In genomic region chr3:151924753-151925152, GRCh38 we compare ENCODE assay signal across 22 cellular contexts. TPM values are rescaled to one million over a fixed set of nuclear protein-coding genes. Genes with fewer than 3 reads are reported as not detected.
"Had no signal": no experiment of that assay in that cellular context is flagged by ENCODE, and none has a peak within 500 bp of the region (broad histone marks: within the 10 kb centered on the region; RNA-seq: fewer than 3 reads in every experiment).

No MANE protein-coding gene starts in this region.

- H3K27me3 Mint-ChIP-seq: activated naive CD8-positive, alpha-beta T cell; central memory CD8-positive, alpha-beta T cell had no signal

- H3K9me3 Mint-ChIP-seq: activated T-helper 17 cell treated with anti-CD3 and anti-CD28 coated beads, Interleukin-2, amount 50 U/mL, for 72 hours; central memory CD8-positive, alpha-beta T cell; stimulated activated memory B cell treated with anti-CD40 and anti-IgM and Interleukin-4, amounts not matched to agents 10 μg/mL and 1 μg/mL and 100 μg/mL, for 72 hours; T-cell; T-helper 2 cell treated with Interferon-gamma antibody and Interleukin-4, amounts not matched to agents 5 μg/mL and 100 μg/mL, for 36 hours had no signal

- H3K36me3 ChIP-seq: colonic mucosa, stomach, transverse colon, uterus had no signal

- H3K4me1 ChIP-seq: colonic mucosa, parathyroid adenoma, stomach, transverse colon, uterus had no signal

- H3K36me3 Mint-ChIP-seq: activated naive CD8-positive, alpha-beta T cell; stimulated activated memory B cell treated with anti-CD40 and anti-IgM and Interleukin-4, amounts not matched to agents 10 μg/mL and 1 μg/mL and 100 μg/mL, for 72 hours; T-cell had no signal

- H3K27ac Mint-ChIP-seq: activated naive CD8-positive, alpha-beta T cell; activated T-helper 17 cell treated with anti-CD3 and anti-CD28 coated beads, Interleukin-2, amount 50 U/mL, for 72 hours; nephron progenitor cell; stimulated activated memory B cell treated with anti-CD40 and anti-IgM and Interleukin-4, amounts not matched to agents 10 μg/mL and 1 μg/mL and 100 μg/mL, for 72 hours; T-cell; T-helper 2 cell treated with Interferon-gamma antibody and Interleukin-4, amounts not matched to agents 5 μg/mL and 100 μg/mL, for 36 hours had no signal

- H3K27ac ChIP-seq: colonic mucosa, parathyroid adenoma, stomach, transverse colon had no signal

- H2AFZ ChIP-seq: parathyroid adenoma had no signal

- H3K79me2 ChIP-seq: parathyroid adenoma had no signal

- H3K4me1 Mint-ChIP-seq: activated T-helper 17 cell treated with anti-CD3 and anti-CD28 coated beads, Interleukin-2, amount 50 U/mL, for 72 hours; central memory CD8-positive, alpha-beta T cell; nephron progenitor cell; stimulated activated memory B cell treated with anti-CD40 and anti-IgM and Interleukin-4, amounts not matched to agents 10 μg/mL and 1 μg/mL and 100 μg/mL, for 72 hours; T-cell had no signal

- H3K9ac ChIP-seq: parathyroid adenoma had no signal

- H3K27me3 ChIP-seq: colonic mucosa, stomach, transverse colon, uterus had no signal

- ATAC-seq: left ventricle myocardium superior; right cardiac atrium; stimulated activated memory B cell treated with anti-CD40 and anti-IgM and Interleukin-4, amounts not matched to agents 10 μg/mL and 1 μg/mL and 100 μg/mL, for 72 hours; T-cell had no signal

- H3K9me3 ChIP-seq: colonic mucosa, stomach, transverse colon, uterus had no signal

- DNase-seq: activated CD4-positive, alpha-beta T cell treated with anti-CD3 and anti-CD28 coated beads for 1 hour; activated T-cell treated with anti-CD3 and anti-CD28 coated beads, Interleukin-2, amount 50 U/mL, for 1 hour; colonic mucosa; glutamatergic neuron; hippocampal formation; left ventricle myocardium superior; mesenchymal stem cell; nephron progenitor cell; right cardiac atrium; small intestine; stomach; T-cell; transverse colon; uterus had no signal

- H3K4me3 ChIP-seq: colonic mucosa, stomach, transverse colon, uterus had no signal

- H3K4me3 Mint-ChIP-seq: activated naive CD8-positive, alpha-beta T cell; activated T-helper 17 cell treated with anti-CD3 and anti-CD28 coated beads, Interleukin-2, amount 50 U/mL, for 72 hours; central memory CD8-positive, alpha-beta T cell; nephron progenitor cell; stimulated activated memory B cell treated with anti-CD40 and anti-IgM and Interleukin-4, amounts not matched to agents 10 μg/mL and 1 μg/mL and 100 μg/mL, for 72 hours; T-cell; T-helper 2 cell treated with Interferon-gamma antibody and Interleukin-4, amounts not matched to agents 5 μg/mL and 100 μg/mL, for 36 hours had no signal

RNA-seq across cellular contexts. Expression of gene SUCNR1, which starts 51.3 kb away (rescaled TPM):
- total RNA-seq: activated T-helper 17 cell treated with anti-CD3 and anti-CD28 coated beads, Interleukin-2, amount 50 U/mL, for 72 hours; astrocyte; myocyte; T-cell had no signal
